In the genomic region with DNA sequence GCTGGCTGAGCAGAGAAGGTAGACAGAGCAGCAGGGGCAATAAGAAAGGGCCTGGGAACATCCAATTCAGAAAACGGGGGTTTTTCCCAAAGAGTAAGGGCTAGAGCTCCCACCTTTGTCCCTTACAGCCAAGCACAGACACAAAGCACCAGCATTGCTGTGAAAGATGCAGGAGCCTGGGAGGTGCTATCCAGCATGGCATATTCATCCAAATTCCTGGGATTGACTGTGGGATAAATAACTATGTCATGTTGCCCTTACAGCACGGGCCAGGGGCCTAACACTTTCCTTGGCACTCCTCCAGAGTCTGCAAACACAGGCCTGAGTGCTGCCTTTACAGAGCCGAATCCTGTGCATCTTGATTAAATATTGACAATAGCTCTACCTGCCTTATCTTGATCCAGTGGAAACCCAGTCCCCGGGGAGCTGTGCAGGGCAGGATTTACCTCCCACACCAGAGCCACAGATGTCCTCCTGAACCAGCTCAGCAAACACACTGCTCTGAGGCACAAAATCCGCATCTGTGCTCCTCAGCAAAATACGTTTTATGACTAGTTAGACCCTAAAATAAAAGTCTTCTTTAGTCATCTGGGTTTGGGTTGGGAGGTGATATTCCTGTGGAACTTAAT, we compare ENCODE assay signal across 1 cellular context.
TF ChIP-seq lines count a peak whose summit lies in the region.

No MANE protein-coding gene starts in this region.

TF ChIP-seq in HEK293, 187 proteins besides CTCF, POLR2A, EP300 and RAD21 (continued from another document):
- TF ChIP-seq SP3 (tag by site-specific recombination; IDR thresholded peaks at IDR 0.05) (no peak), SP2 (tag by site-specific recombination; IDR thresholded peaks at IDR 0.05) (no peak), ZBTB17 (tag by site-specific recombination; IDR thresholded peaks at IDR 0.05) (0 out of 2 replicates have a peak, but pooled peaks have one; percentile 34), ZNF843 (tag by site-specific recombination; IDR thresholded peaks at IDR 0.05) (peak; percentile 26; the same call in 1 of the 2 replicates), OSR2 (tag by site-specific recombination; IDR thresholded peaks at IDR 0.05) (peak; percentile 37; the same call in 1 of the 2 replicates), ZNF239 (tag by site-specific recombination; IDR thresholded peaks at IDR 0.05) (no peak), ZNF19 (tag by site-specific recombination; IDR thresholded peaks at IDR 0.05; ENCODE audit: low read depth) (no peak), GLIS1 (tag by site-specific recombination; IDR thresholded peaks at IDR 0.05) (peak; percentile 64), EGR2 (tag by site-specific recombination; IDR thresholded peaks at IDR 0.05; ENCODE audit: low read depth) (0 out of 2 replicates have a peak, but pooled peaks have one; percentile 14), ZNF404 (tag by site-specific recombination; IDR thresholded peaks at IDR 0.05) (0 out of 2 replicates have a peak, but pooled peaks have one; percentile 26), ZNF423 (tag by site-specific recombination; IDR thresholded peaks at IDR 0.05) (0 out of 2 replicates have a peak, but pooled peaks have one; percentile 41), ZXDB (tag by site-specific recombination; IDR thresholded peaks at IDR 0.05) (peak; percentile 43; the same call in 1 of the 2 replicates), ZNF341 (tag by site-specific recombination; IDR thresholded peaks at IDR 0.05; ENCODE audit: low read depth) (no peak), ZNF777 (tag by site-specific recombination; IDR thresholded peaks at IDR 0.05; ENCODE audit: borderline replicate concordance) (no peak), MZF1 (tag by site-specific recombination; IDR thresholded peaks at IDR 0.05; ENCODE audit: borderline replicate concordance) (peak; percentile 64; the same call in 1 of the 2 replicates), TRIM28 (IDR thresholded peaks at IDR 0.05; ENCODE audit: borderline replicate concordance, low read length) (peak; percentile 55; the same call in 1 of the 2 replicates), ZNF121 (tag by site-specific recombination; IDR thresholded peaks at IDR 0.05) (peak; percentile 53; the same call in 1 of the 2 replicates), ZNF791 (tag by site-specific recombination; IDR thresholded peaks at IDR 0.05) (no peak), FEZF1 (tag by site-specific recombination; IDR thresholded peaks at IDR 0.05) (peak; percentile 27; the same call in 1 of the 2 replicates), ZNF157 (tag by site-specific recombination; IDR thresholded peaks at IDR 0.05) (no peak)
- TF ChIP-seq, protein P1, sequence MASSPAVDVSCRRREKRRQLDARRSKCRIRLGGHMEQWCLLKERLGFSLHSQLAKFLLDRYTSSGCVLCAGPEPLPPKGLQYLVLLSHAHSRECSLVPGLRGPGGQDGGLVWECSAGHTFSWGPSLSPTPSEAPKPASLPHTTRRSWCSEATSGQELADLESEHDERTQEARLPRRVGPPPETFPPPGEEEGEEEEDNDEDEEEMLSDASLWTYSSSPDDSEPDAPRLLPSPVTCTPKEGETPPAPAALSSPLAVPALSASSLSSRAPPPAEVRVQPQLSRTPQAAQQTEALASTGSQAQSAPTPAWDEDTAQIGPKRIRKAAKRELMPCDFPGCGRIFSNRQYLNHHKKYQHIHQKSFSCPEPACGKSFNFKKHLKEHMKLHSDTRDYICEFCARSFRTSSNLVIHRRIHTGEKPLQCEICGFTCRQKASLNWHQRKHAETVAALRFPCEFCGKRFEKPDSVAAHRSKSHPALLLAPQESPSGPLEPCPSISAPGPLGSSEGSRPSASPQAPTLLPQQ (tag by site-specific recombination; IDR thresholded peaks at IDR 0.05): no peak
- TF ChIP-seq, protein P2, sequence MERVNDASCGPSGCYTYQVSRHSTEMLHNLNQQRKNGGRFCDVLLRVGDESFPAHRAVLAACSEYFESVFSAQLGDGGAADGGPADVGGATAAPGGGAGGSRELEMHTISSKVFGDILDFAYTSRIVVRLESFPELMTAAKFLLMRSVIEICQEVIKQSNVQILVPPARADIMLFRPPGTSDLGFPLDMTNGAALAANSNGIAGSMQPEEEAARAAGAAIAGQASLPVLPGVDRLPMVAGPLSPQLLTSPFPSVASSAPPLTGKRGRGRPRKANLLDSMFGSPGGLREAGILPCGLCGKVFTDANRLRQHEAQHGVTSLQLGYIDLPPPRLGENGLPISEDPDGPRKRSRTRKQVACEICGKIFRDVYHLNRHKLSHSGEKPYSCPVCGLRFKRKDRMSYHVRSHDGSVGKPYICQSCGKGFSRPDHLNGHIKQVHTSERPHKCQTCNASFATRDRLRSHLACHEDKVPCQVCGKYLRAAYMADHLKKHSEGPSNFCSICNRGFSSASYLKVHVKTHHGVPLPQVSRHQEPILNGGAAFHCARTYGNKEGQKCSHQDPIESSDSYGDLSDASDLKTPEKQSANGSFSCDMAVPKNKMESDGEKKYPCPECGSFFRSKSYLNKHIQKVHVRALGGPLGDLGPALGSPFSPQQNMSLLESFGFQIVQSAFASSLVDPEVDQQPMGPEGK (tag by site-specific recombination; IDR thresholded peaks at IDR 0.05): 0 out of 2 replicates have a peak, but pooled peaks have one; percentile 29
- TF ChIP-seq, protein P3, sequence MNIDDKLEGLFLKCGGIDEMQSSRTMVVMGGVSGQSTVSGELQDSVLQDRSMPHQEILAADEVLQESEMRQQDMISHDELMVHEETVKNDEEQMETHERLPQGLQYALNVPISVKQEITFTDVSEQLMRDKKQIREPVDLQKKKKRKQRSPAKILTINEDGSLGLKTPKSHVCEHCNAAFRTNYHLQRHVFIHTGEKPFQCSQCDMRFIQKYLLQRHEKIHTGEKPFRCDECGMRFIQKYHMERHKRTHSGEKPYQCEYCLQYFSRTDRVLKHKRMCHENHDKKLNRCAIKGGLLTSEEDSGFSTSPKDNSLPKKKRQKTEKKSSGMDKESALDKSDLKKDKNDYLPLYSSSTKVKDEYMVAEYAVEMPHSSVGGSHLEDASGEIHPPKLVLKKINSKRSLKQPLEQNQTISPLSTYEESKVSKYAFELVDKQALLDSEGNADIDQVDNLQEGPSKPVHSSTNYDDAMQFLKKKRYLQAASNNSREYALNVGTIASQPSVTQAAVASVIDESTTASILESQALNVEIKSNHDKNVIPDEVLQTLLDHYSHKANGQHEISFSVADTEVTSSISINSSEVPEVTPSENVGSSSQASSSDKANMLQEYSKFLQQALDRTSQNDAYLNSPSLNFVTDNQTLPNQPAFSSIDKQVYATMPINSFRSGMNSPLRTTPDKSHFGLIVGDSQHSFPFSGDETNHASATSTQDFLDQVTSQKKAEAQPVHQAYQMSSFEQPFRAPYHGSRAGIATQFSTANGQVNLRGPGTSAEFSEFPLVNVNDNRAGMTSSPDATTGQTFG (tag by site-specific recombination; IDR thresholded peaks at IDR 0.05; ENCODE audit: borderline replicate concordance): no peak
- TF ChIP-seq, protein P4, sequence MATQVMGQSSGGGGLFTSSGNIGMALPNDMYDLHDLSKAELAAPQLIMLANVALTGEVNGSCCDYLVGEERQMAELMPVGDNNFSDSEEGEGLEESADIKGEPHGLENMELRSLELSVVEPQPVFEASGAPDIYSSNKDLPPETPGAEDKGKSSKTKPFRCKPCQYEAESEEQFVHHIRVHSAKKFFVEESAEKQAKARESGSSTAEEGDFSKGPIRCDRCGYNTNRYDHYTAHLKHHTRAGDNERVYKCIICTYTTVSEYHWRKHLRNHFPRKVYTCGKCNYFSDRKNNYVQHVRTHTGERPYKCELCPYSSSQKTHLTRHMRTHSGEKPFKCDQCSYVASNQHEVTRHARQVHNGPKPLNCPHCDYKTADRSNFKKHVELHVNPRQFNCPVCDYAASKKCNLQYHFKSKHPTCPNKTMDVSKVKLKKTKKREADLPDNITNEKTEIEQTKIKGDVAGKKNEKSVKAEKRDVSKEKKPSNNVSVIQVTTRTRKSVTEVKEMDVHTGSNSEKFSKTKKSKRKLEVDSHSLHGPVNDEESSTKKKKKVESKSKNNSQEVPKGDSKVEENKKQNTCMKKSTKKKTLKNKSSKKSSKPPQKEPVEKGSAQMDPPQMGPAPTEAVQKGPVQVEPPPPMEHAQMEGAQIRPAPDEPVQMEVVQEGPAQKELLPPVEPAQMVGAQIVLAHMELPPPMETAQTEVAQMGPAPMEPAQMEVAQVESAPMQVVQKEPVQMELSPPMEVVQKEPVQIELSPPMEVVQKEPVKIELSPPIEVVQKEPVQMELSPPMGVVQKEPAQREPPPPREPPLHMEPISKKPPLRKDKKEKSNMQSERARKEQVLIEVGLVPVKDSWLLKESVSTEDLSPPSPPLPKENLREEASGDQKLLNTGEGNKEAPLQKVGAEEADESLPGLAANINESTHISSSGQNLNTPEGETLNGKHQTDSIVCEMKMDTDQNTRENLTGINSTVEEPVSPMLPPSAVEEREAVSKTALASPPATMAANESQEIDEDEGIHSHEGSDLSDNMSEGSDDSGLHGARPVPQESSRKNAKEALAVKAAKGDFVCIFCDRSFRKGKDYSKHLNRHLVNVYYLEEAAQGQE (tag by site-specific recombination; IDR thresholded peaks at IDR 0.05): peak; percentile 49; the same call in 1 of the 2 replicates
- TF ChIP-seq, protein P5, sequence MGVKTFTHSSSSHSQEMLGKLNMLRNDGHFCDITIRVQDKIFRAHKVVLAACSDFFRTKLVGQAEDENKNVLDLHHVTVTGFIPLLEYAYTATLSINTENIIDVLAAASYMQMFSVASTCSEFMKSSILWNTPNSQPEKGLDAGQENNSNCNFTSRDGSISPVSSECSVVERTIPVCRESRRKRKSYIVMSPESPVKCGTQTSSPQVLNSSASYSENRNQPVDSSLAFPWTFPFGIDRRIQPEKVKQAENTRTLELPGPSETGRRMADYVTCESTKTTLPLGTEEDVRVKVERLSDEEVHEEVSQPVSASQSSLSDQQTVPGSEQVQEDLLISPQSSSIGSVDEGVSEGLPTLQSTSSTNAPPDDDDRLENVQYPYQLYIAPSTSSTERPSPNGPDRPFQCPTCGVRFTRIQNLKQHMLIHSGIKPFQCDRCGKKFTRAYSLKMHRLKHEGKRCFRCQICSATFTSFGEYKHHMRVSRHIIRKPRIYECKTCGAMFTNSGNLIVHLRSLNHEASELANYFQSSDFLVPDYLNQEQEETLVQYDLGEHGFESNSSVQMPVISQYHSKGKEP (tag by site-specific recombination; IDR thresholded peaks at IDR 0.05): peak; percentile 29; the same call in 1 of the 2 replicates
- TF ChIP-seq, protein P6, sequence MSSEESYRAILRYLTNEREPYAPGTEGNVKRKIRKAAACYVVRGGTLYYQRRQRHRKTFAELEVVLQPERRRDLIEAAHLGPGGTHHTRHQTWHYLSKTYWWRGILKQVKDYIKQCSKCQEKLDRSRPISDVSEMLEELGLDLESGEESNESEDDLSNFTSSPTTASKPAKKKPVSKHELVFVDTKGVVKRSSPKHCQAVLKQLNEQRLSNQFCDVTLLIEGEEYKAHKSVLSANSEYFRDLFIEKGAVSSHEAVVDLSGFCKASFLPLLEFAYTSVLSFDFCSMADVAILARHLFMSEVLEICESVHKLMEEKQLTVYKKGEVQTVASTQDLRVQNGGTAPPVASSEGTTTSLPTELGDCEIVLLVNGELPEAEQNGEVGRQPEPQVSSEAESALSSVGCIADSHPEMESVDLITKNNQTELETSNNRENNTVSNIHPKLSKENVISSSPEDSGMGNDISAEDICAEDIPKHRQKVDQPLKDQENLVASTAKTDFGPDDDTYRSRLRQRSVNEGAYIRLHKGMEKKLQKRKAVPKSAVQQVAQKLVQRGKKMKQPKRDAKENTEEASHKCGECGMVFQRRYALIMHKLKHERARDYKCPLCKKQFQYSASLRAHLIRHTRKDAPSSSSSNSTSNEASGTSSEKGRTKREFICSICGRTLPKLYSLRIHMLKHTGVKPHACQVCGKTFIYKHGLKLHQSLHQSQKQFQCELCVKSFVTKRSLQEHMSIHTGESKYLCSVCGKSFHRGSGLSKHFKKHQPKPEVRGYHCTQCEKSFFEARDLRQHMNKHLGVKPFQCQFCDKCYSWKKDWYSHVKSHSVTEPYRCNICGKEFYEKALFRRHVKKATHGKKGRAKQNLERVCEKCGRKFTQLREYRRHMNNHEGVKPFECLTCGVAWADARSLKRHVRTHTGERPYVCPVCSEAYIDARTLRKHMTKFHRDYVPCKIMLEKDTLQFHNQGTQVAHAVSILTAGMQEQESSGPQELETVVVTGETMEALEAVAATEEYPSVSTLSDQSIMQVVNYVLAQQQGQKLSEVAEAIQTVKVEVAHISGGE (tag by site-specific recombination; conservative IDR thresholded peaks at IDR 0.05; ENCODE audit: low read depth): no peak
- TF ChIP-seq, protein P7, sequence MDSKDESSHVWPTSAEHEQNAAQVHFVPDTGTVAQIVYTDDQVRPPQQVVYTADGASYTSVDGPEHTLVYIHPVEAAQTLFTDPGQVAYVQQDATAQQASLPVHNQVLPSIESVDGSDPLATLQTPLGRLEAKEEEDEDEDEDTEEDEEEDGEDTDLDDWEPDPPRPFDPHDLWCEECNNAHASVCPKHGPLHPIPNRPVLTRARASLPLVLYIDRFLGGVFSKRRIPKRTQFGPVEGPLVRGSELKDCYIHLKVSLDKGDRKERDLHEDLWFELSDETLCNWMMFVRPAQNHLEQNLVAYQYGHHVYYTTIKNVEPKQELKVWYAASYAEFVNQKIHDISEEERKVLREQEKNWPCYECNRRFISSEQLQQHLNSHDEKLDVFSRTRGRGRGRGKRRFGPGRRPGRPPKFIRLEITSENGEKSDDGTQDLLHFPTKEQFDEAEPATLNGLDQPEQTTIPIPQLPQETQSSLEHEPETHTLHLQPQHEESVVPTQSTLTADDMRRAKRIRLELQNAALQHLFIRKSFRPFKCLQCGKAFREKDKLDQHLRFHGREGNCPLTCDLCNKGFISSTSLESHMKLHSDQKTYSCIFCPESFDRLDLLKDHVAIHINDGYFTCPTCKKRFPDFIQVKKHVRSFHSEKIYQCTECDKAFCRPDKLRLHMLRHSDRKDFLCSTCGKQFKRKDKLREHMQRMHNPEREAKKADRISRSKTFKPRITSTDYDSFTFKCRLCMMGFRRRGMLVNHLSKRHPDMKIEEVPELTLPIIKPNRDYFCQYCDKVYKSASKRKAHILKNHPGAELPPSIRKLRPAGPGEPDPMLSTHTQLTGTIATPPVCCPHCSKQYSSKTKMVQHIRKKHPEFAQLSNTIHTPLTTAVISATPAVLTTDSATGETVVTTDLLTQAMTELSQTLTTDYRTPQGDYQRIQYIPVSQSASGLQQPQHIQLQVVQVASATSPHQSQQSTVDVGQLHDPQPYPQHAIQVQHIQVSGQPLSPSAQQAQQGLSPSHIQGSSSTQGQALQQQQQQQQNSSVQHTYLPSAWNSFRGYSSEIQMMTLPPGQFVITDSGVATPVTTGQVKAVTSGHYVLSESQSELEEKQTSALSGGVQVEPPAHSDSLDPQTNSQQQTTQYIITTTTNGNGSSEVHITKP (tag by site-specific recombination; IDR thresholded peaks at IDR 0.05): peak; percentile 86
TF ChIP-seq in HEK293: peak in this region for 18.
